ENCODE assay signal across 29 cellular contexts in the genomic region with DNA sequence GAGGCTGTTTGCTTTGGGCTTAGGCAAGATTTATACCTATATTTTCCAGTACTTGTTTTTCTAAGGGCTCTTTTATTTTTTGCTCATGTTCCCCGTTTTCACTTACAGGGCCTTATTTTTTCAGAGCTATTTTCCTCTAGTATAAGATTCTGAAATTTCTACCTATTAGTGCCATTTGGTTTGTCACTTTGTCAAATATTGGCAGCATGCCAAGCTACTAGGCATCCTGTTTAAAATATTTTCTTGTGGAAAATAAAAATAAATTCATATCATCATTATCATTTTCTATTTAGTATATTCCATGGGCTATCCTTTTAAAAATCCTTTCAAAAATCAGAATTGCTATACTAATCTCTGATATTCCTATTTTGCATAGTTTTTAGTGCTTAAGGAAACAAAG.
"Had no signal": no experiment of that assay in that cellular context is flagged by ENCODE, and none has a peak within 500 bp of the region (broad histone marks: within the 10 kb centered on the region; RNA-seq: fewer than 3 reads in every experiment).

No MANE protein-coding gene starts in this region.

- H3K4me3 ChIP-seq: esophagus squamous epithelium, heart right ventricle, lung, mucosa of descending colon, pancreas, smooth muscle cell, suprapubic skin, transverse colon, upper lobe of right lung, uterus had no signal

- DNase-seq: cortex of kidney; effector memory CD8-positive, alpha-beta T cell; erythroblast; esophagus squamous epithelium; foreskin melanocyte; glutamatergic neuron; heart right ventricle; kidney; mesenchymal stem cell; mucosa of descending colon; naive B cell; pancreas; stimulated activated CD4-positive, alpha-beta T cell treated with anti-CD3 and anti-CD28 coated beads, Interleukin-12 subunit alpha, Interleukin-12 subunit beta, amount 100 ng/mL, for 4 hours; stimulated activated CD4-positive, alpha-beta T cell treated with anti-CD3 and anti-CD28 coated beads, Interleukin-1b, Interleukin-23, amount 100 ng/mL, for 48 hours; stimulated activated CD4-positive, alpha-beta T cell treated with anti-CD3 and anti-CD28 coated beads, Interleukin-4, amount 100 ng/mL, for 1 hour; stimulated activated CD8-positive, alpha-beta memory T cell treated with anti-CD3 and anti-CD28 coated beads, Interleukin-4, amount 100 ng/mL, for 48 hours; stimulated activated naive CD4-positive, alpha-beta T cell; stimulated activated naive CD8-positive, alpha-beta T cell treated with anti-CD3 and anti-CD28 coated beads, Interleukin-15, amount 100 ng/mL, for 72 hours; transverse colon; upper lobe of right lung; uterus had no signal

- H3K36me3 ChIP-seq: esophagus squamous epithelium, heart right ventricle, neutrophil, pancreas, suprapubic skin, transverse colon, upper lobe of right lung, uterus had no signal

- ATAC-seq: effector memory CD8-positive, alpha-beta T cell; heart right ventricle; left lobe of liver; mucosa of descending colon; natural killer cell treated with Interleukin-12 subunit alpha and Interleukin-12 subunit beta and Interleukin-15 and Interleukin-18, amount 100 ng/mL, for 72 hours; pancreas; sciatic nerve; stimulated activated naive CD8-positive, alpha-beta T cell treated with anti-CD3 and anti-CD28 coated beads, Interleukin-15, amount 100 ng/mL, for 72 hours; upper lobe of right lung had no signal

- H3K9me3 ChIP-seq: esophagus squamous epithelium, heart right ventricle, mucosa of descending colon, neutrophil, pancreas, suprapubic skin, transverse colon, upper lobe of right lung, uterus had no signal

- H3K4me2 ChIP-seq: smooth muscle cell had no signal

- FAIRE-seq: endometrium, kidney, pancreas had no signal

- H3K27me3 ChIP-seq: esophagus squamous epithelium, heart right ventricle, neutrophil, pancreas, suprapubic skin, transverse colon, upper lobe of right lung, uterus had no signal

- H3K27ac ChIP-seq: esophagus squamous epithelium, heart right ventricle, neutrophil, pancreas, suprapubic skin, transverse colon, upper lobe of right lung, uterus had no signal

- H3K4me1 ChIP-seq: esophagus squamous epithelium, heart right ventricle, pancreas, suprapubic skin, transverse colon, upper lobe of right lung, uterus had no signal
